26 cellular contexts compared by ENCODE assay signal in genomic region chr21:25536752-25537151, GRCh38.
"Had no signal": no experiment of that assay in that cellular context is flagged by ENCODE, and none has a peak within 500 bp of the region (broad histone marks: within the 10 kb centered on the region; RNA-seq: fewer than 3 reads in every experiment).

No MANE protein-coding gene starts in this region.

- H3K27ac Mint-ChIP-seq: immature natural killer cell; naive thymus-derived CD4-positive, alpha-beta T cell; natural killer cell treated with Interleukin-12 subunit alpha and Interleukin-12 subunit beta and Interleukin-15 and Interleukin-18, amount 100 ng/mL, for 72 hours; stimulated activated naive CD8-positive, alpha-beta T cell treated with anti-CD3 and anti-CD28 coated beads, Interleukin-15, Interleukin-2, amounts not matched to agents 100 ng/mL and 50 ng/mL, for 24 hours had no signal

- H3K4me3 Mint-ChIP-seq: immature natural killer cell; naive thymus-derived CD4-positive, alpha-beta T cell; natural killer cell treated with Interleukin-12 subunit alpha and Interleukin-12 subunit beta and Interleukin-15 and Interleukin-18, amount 100 ng/mL, for 72 hours; neural crest cell; stimulated activated naive CD8-positive, alpha-beta T cell treated with anti-CD3 and anti-CD28 coated beads, Interleukin-15, Interleukin-2, amounts not matched to agents 100 ng/mL and 50 ng/mL, for 24 hours had no signal

- ATAC-seq: mucosa of descending colon; naive thymus-derived CD4-positive, alpha-beta T cell; natural killer cell treated with Interleukin-12 subunit alpha and Interleukin-12 subunit beta and Interleukin-15 and Interleukin-18, amount 100 ng/mL, for 72 hours; pancreas; right cardiac atrium; sciatic nerve; upper lobe of right lung had no signal

- FAIRE-seq: islet of Langerhans, kidney, pancreas, urothelium cell line had no signal

- H3K27me3 Mint-ChIP-seq: stimulated activated naive CD8-positive, alpha-beta T cell treated with anti-CD3 and anti-CD28 coated beads, Interleukin-15, Interleukin-2, amounts not matched to agents 100 ng/mL and 50 ng/mL, for 24 hours had no signal

- H3K4me1 Mint-ChIP-seq: immature natural killer cell; naive thymus-derived CD4-positive, alpha-beta T cell; neural crest cell had no signal

- DNase-seq: hypothalamus; immature natural killer cell; kidney; left ventricle myocardium inferior; midbrain; mucosa of descending colon; naive thymus-derived CD4-positive, alpha-beta T cell; nucleus accumbens; pancreas; posterior cingulate gyrus; retina; right cardiac atrium; stimulated activated CD4-positive, alpha-beta T cell treated with anti-CD3 and anti-CD28 coated beads, Interleukin-12 subunit alpha, Interleukin-12 subunit beta, amount 100 ng/mL, for 4 hours; stimulated activated CD4-positive, alpha-beta T cell treated with anti-CD3 and anti-CD28 coated beads, Interleukin-15, amount 100 ng/mL, for 24 hours; stimulated activated CD4-positive, alpha-beta T cell treated with anti-CD3 and anti-CD28 coated beads, Interleukin-2, amount 100 ng/mL, for 24 hours; stimulated activated CD4-positive, alpha-beta T cell treated with anti-CD3 and anti-CD28 coated beads, Interleukin-4, amount 100 ng/mL, for 1 hour; stimulated activated naive CD4-positive, alpha-beta T cell; tibial artery; trophoblast cell; upper lobe of right lung had no signal
